Comparison of ENCODE assay signal across 22 cellular contexts in the genomic region with DNA sequence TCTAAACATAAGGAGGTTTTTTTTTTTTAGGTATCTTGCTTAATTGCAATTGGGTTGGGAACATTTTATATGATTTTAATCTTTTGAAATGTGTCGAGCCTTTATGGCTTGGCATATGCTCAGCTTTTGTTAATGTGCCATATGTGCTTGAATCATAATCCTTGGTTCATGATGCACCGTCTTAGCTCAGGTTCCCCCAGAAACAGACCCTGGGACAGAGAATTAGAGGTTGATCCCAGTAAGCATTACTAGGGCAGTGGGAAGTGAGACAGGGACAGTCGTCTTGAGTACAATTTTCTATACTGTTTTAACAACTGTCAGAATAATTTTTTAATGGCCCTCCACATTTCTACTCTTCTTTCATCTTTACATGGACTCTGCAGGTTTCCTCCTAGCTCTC.
"Had no signal": no experiment of that assay in that cellular context is flagged by ENCODE, and none has a peak within 500 bp of the region (broad histone marks: within the 10 kb centered on the region; RNA-seq: fewer than 3 reads in every experiment).

No MANE protein-coding gene starts in this region.

- H3K4me1 ChIP-seq: testis, tibial nerve, upper lobe of right lung, vagina had no signal

- H3K27ac ChIP-seq: dorsolateral prefrontal cortex, hepatocyte, left ventricle myocardium inferior, spleen, testis, tibial nerve, upper lobe of right lung, vagina had no signal

- H3K4me2 ChIP-seq: hepatocyte had no signal

- H3K36me3 ChIP-seq: left ventricle myocardium inferior had no signal

- H3K79me2 ChIP-seq: hepatocyte had no signal

- H3K9me3 Mint-ChIP-seq: natural killer cell treated with Interleukin-12 subunit alpha and Interleukin-12 subunit beta and Interleukin-15 and Interleukin-18, amount 100 ng/mL, for 72 hours; stimulated activated naive B cell treated with anti-CD40 and anti-IgM and Interleukin-4, amounts not matched to agents 10 μg/mL and 1 μg/mL and 100 μg/mL, for 72 hours; stimulated activated naive CD8-positive, alpha-beta T cell treated with anti-CD3 and anti-CD28 coated beads, Interleukin-15, amount 100 ng/mL, for 72 hours had no signal

- H3K4me1 Mint-ChIP-seq: stimulated activated naive B cell treated with anti-CD40 and anti-IgM and Interleukin-4, amounts not matched to agents 10 μg/mL and 1 μg/mL and 100 μg/mL, for 72 hours; stimulated activated naive CD8-positive, alpha-beta T cell treated with anti-CD3 and anti-CD28 coated beads, Interleukin-15, amount 100 ng/mL, for 72 hours had no signal

- H3K36me3 Mint-ChIP-seq: natural killer cell treated with Interleukin-12 subunit alpha and Interleukin-12 subunit beta and Interleukin-15 and Interleukin-18, amount 100 ng/mL, for 72 hours had no signal

- H3K27ac Mint-ChIP-seq: natural killer cell treated with Interleukin-12 subunit alpha and Interleukin-12 subunit beta and Interleukin-15 and Interleukin-18, amount 100 ng/mL, for 72 hours; stimulated activated naive B cell treated with anti-CD40 and anti-IgM and Interleukin-4, amounts not matched to agents 10 μg/mL and 1 μg/mL and 100 μg/mL, for 72 hours; stimulated activated naive CD8-positive, alpha-beta T cell treated with anti-CD3 and anti-CD28 coated beads, Interleukin-15, amount 100 ng/mL, for 72 hours had no signal

- DNase-seq: dorsolateral prefrontal cortex; effector CD8-positive, alpha-beta T cell; foreskin melanocyte; kidney; left cardiac atrium; left ventricle myocardium inferior; mesenchymal stem cell; midbrain; posterior cingulate gyrus; spleen; stimulated activated CD4-positive, alpha-beta T cell treated with anti-CD3 and anti-CD28 coated beads, Interleukin-15, amount 100 ng/mL, for 24 hours; stimulated activated CD4-positive, alpha-beta T cell treated with anti-CD3 and anti-CD28 coated beads, Interleukin-1b, Interleukin-23, amount 100 ng/mL, for 48 hours; stimulated activated CD4-positive, alpha-beta T cell treated with anti-CD3 and anti-CD28 coated beads, Interleukin-4, amount 100 ng/mL, for 24 hours; stimulated activated naive B cell treated with anti-CD40 and anti-IgM and Interleukin-4, amounts not matched to agents 10 μg/mL and 1 μg/mL and 100 μg/mL, for 72 hours; stimulated activated naive CD8-positive, alpha-beta T cell treated with anti-CD3 and anti-CD28 coated beads, Interleukin-15, amount 100 ng/mL, for 72 hours; testis; upper lobe of right lung had no signal

- H3K27me3 Mint-ChIP-seq: natural killer cell treated with Interleukin-12 subunit alpha and Interleukin-12 subunit beta and Interleukin-15 and Interleukin-18, amount 100 ng/mL, for 72 hours; stimulated activated naive B cell treated with anti-CD40 and anti-IgM and Interleukin-4, amounts not matched to agents 10 μg/mL and 1 μg/mL and 100 μg/mL, for 72 hours; stimulated activated naive CD8-positive, alpha-beta T cell treated with anti-CD3 and anti-CD28 coated beads, Interleukin-15, amount 100 ng/mL, for 72 hours had no signal

- H3K4me3 ChIP-seq: dorsolateral prefrontal cortex, hepatocyte, left ventricle myocardium inferior, lung, spleen, testis, tibial nerve, upper lobe of right lung, vagina had no signal

- H3K9me3 ChIP-seq: left ventricle myocardium inferior, spleen, testis, tibial nerve, upper lobe of right lung, vagina had no signal

- H2AFZ ChIP-seq: hepatocyte had no signal

- H3K27me3 ChIP-seq: dorsolateral prefrontal cortex, hepatocyte, spleen, testis, tibial nerve, upper lobe of right lung, vagina had no signal

- H3K4me3 Mint-ChIP-seq: natural killer cell treated with Interleukin-12 subunit alpha and Interleukin-12 subunit beta and Interleukin-15 and Interleukin-18, amount 100 ng/mL, for 72 hours; stimulated activated naive B cell treated with anti-CD40 and anti-IgM and Interleukin-4, amounts not matched to agents 10 μg/mL and 1 μg/mL and 100 μg/mL, for 72 hours; stimulated activated naive CD8-positive, alpha-beta T cell treated with anti-CD3 and anti-CD28 coated beads, Interleukin-15, amount 100 ng/mL, for 72 hours had no signal
